In genomic region chr3:187889601-187890404, GRCh38 we compare ENCODE assay signal across 1 cellular context.
TF ChIP-seq lines count a peak whose summit lies in the region.

No MANE protein-coding gene starts in this region.

TF ChIP-seq in SK-N-SH treated with all-trans-retinoic acid at 6 μM for 48 hours, 23 proteins besides CTCF, POLR2A, EP300 and RAD21 (continued from another document):
- no peak for TF ChIP-seq POU6F1 (CRISPR knock-in tag; IDR thresholded peaks at IDR 0.05; ENCODE audit: borderline replicate concordance, low read depth)
- no peak for TF ChIP-seq CSDC2 (CRISPR knock-in tag; IDR thresholded peaks at IDR 0.05)
